ENCODE assay signal across 15 cellular contexts in the genomic region with DNA sequence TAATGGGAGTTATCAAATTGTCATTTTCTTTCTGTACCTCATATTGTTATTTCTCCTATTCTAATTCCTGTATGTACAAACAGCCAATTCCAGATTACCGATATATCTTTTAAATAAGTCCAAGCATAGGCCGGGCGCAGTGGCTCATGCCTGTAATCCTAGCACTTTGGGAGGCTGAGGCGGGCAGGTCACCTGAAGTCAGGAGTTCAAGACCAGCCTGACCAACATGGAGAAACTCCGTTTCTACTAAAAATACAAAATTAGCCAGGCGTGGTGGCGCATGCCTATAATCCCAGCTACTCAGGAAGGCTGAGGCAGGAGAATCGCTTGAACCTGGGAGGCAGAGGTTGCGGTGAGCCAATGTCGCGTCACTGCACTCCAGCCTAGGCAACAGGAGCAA. TPM values are rescaled to one million over a fixed set of nuclear protein-coding genes. Genes with fewer than 3 reads are reported as not detected.
A peak's percentile ranks its signal among the peaks of the same experiment; 100 is the strongest.
DNase-seq lines count a peak whose midpoint lies in the region; ATAC-seq and TF ChIP-seq lines count a peak whose summit lies in the region.
"Not testable (repeated sequence)": the region's sequence is repeated elsewhere in the genome, so short reads cannot be mapped to it uniquely, and the experiment has no call there.
"Had no signal": no experiment of that assay in that cellular context is flagged by ENCODE, and none has a peak within 500 bp of the region (broad histone marks: within the 10 kb centered on the region; RNA-seq: fewer than 3 reads in every experiment).

No MANE protein-coding gene starts in this region.

- peaks cover 54% of the 10 kb centered on the region for H3K4me1 ChIP-seq in BLaER1
- peaks cover 28% of the 10 kb centered on the region for H3K4me1 ChIP-seq in GM23338 (ENCODE audit: insufficient read depth)
- H3K4me1 ChIP-seq in endodermal cell (ENCODE audit: control insufficient read depth, insufficient read depth, low read length): peaks cover 16% of the 10 kb centered on the region

- peak overlapping the region; percentile 94 for H3K4me2 ChIP-seq in BLaER1
- H3K4me2 ChIP-seq in GM23338: not testable (repeated sequence)

- H3K27ac Mint-ChIP-seq in GM23338: peak overlapping the region; percentile 21; the same call in 1 of the 2 replicates
- H3K27ac Mint-ChIP-seq in T-helper 1 cell treated with Interleukin-12 subunit alpha and Interleukin-12 subunit beta and Interleukin-4 antibody, amounts not matched to agents 30 μg/mL and 1 μg/mL, for 36 hours: peak overlapping the region; percentile 27
- peak overlapping the region; percentile 55 for H3K27ac Mint-ChIP-seq in activated CD8-positive, alpha-beta T cell treated with anti-CD3 and anti-CD28 coated beads for 36 hours
- H3K27ac Mint-ChIP-seq in activated naive CD8-positive, alpha-beta T cell: peak overlapping the region; percentile 86
- not testable (repeated sequence) for H3K27ac Mint-ChIP-seq in endodermal cell
- peak overlapping the region; percentile 90 for H3K27ac Mint-ChIP-seq in nephron progenitor cell
- peak overlapping the region; percentile 81 for H3K27ac Mint-ChIP-seq in stimulated activated naive B cell treated with anti-CD40 and anti-IgM and Interleukin-4, amounts not matched to agents 10 μg/mL and 1 μg/mL and 100 μg/mL, for 72 hours

- H3K27me3 ChIP-seq in BLaER1; GM23338 (ENCODE audit: insufficient read depth); endodermal cell (ENCODE audit: control insufficient read depth, insufficient read depth, low read length, poor library complexity, severe bottlenecking): not testable (repeated sequence)

- not testable (repeated sequence) for DNase-seq in GM23338 (ENCODE audit: low spot score); activated CD8-positive, alpha-beta T cell treated with anti-CD3 and anti-CD28 coated beads for 36 hours; endodermal cell; nephron progenitor cell; stimulated activated naive B cell treated with anti-CD40 and anti-IgM and Interleukin-4, amounts not matched to agents 10 μg/mL and 1 μg/mL and 100 μg/mL, for 72 hours

- peaks cover 96% of the 10 kb centered on the region for H4K20me1 ChIP-seq in BLaER1
- peaks cover 65% of the 10 kb centered on the region for H4K20me1 ChIP-seq in GM23338 (replicated peaks; ENCODE audit: insufficient read depth)

- CTCF ChIA-PET in activated CD8-positive, alpha-beta T cell treated with anti-CD3 and anti-CD28 coated beads for 36 hours (lab: Charles Lee): interaction anchor here (1.2 kb wide), 1 partner anchor 8 kb away, joined by 3 read pairs; no protein-coding TSS in a partner anchor

- H3K79me2 ChIP-seq in GM23338 (replicated peaks; ENCODE audit: insufficient read depth): peaks cover 93% of the 10 kb centered on the region

- not testable (repeated sequence) for H3K9me3 ChIP-seq in BLaER1; endodermal cell (ENCODE audit: control insufficient read depth, low read length)

- not testable (repeated sequence) for H3K27ac ChIP-seq in BLaER1; endodermal cell (ENCODE audit: low read depth, low read length)
- peak overlapping the region; percentile 81 for H3K27ac ChIP-seq in GM23338 (ENCODE audit: low read depth)

- POLR2A ChIA-PET in activated CD8-positive, alpha-beta T cell treated with anti-CD3 and anti-CD28 coated beads for 36 hours (lab: Charles Lee): interaction anchor here (1.1 to 20.5 kb wide), 4 partner anchors 8 to 27 kb away, joined by 3 to 332 read pairs (median 6); partner anchors contain the start of gene HNRNPF

- H3K9me2 ChIP-seq in GM23338 (ENCODE audit: insufficient read depth): not testable (repeated sequence)

- peaks cover 49% of the 10 kb centered on the region for H3F3A ChIP-seq in GM23338 (replicated peaks; ENCODE audit: low read depth)

- H3K4me1 Mint-ChIP-seq in GM23338 (peaks cover 41% of the 10 kb centered on the region), endodermal cell (peaks cover 53% of the 10 kb centered on the region), nephron progenitor cell (peaks cover 57% of the 10 kb centered on the region)
- H3K4me1 Mint-ChIP-seq in T-helper 1 cell treated with Interleukin-12 subunit alpha and Interleukin-12 subunit beta and Interleukin-4 antibody, amounts not matched to agents 30 μg/mL and 1 μg/mL, for 36 hours (ENCODE audit: low read depth): peaks cover 61% of the 10 kb centered on the region
- H3K4me1 Mint-ChIP-seq in activated CD8-positive, alpha-beta T cell treated with anti-CD3 and anti-CD28 coated beads for 36 hours (ENCODE audit: low read depth): peaks cover 63% of the 10 kb centered on the region
- peaks cover 80% of the 10 kb centered on the region for H3K4me1 Mint-ChIP-seq in activated naive CD8-positive, alpha-beta T cell (ENCODE audit: low read depth)
- peaks cover 51 to 86% of the 10 kb centered on the region in 2 donors for H3K4me1 Mint-ChIP-seq in stimulated activated naive B cell treated with anti-CD40 and anti-IgM and Interleukin-4, amounts not matched to agents 10 μg/mL and 1 μg/mL and 100 μg/mL, for 72 hours

- H3K36me3 ChIP-seq in BLaER1: peaks cover 77% of the 10 kb centered on the region
- H3K36me3 ChIP-seq in GM23338 (ENCODE audit: insufficient read depth): peaks cover 67% of the 10 kb centered on the region
- H3K36me3 ChIP-seq in endodermal cell (ENCODE audit: control insufficient read depth, insufficient read depth, low read length): peaks cover 73% of the 10 kb centered on the region

- intact Hi-C loops in activated CD8-positive, alpha-beta T cell treated with anti-CD3 and anti-CD28 coated beads for 36 hours (cut with micrococcal nuclease): not testable (repeated sequence)

- not testable (repeated sequence) for ATAC-seq in GM23338; activated CD8-positive, alpha-beta T cell treated with anti-CD3 and anti-CD28 coated beads for 36 hours; stimulated activated naive B cell treated with anti-CD40 and anti-IgM and Interleukin-4, amounts not matched to agents 10 μg/mL and 1 μg/mL and 100 μg/mL, for 72 hours (replicated peaks)

- H3K36me3 Mint-ChIP-seq in GM23338 (ENCODE audit: low read depth) (peaks cover 88% of the 10 kb centered on the region), endodermal cell (ENCODE audit: low read depth) (peaks cover 71% of the 10 kb centered on the region), nephron progenitor cell (ENCODE audit: low read depth) (peaks cover 44% of the 10 kb centered on the region)
- peaks cover 69% of the 10 kb centered on the region for H3K36me3 Mint-ChIP-seq in T-helper 1 cell treated with Interleukin-12 subunit alpha and Interleukin-12 subunit beta and Interleukin-4 antibody, amounts not matched to agents 30 μg/mL and 1 μg/mL, for 36 hours (ENCODE audit: low read depth)
- H3K36me3 Mint-ChIP-seq in activated CD8-positive, alpha-beta T cell treated with anti-CD3 and anti-CD28 coated beads for 36 hours (ENCODE audit: low read depth): peaks cover 91% of the 10 kb centered on the region
- peaks cover 19% of the 10 kb centered on the region for H3K36me3 Mint-ChIP-seq in activated naive CD8-positive, alpha-beta T cell
- peaks cover 53 to 79% of the 10 kb centered on the region in 2 donors for H3K36me3 Mint-ChIP-seq in stimulated activated naive B cell treated with anti-CD40 and anti-IgM and Interleukin-4, amounts not matched to agents 10 μg/mL and 1 μg/mL and 100 μg/mL, for 72 hours

- peak overlapping the region; percentile 16; the same call in 1 of the 3 replicates for H3K4me3 Mint-ChIP-seq in GM23338
- H3K4me3 Mint-ChIP-seq in T-helper 1 cell treated with Interleukin-12 subunit alpha and Interleukin-12 subunit beta and Interleukin-4 antibody, amounts not matched to agents 30 μg/mL and 1 μg/mL, for 36 hours; activated CD8-positive, alpha-beta T cell treated with anti-CD3 and anti-CD28 coated beads for 36 hours; activated naive CD8-positive, alpha-beta T cell; endodermal cell; nephron progenitor cell; stimulated activated naive B cell treated with anti-CD40 and anti-IgM and Interleukin-4, amounts not matched to agents 10 μg/mL and 1 μg/mL and 100 μg/mL, for 72 hours: not testable (repeated sequence)

- H3K9me3 Mint-ChIP-seq in GM23338; T-helper 1 cell treated with Interleukin-12 subunit alpha and Interleukin-12 subunit beta and Interleukin-4 antibody, amounts not matched to agents 30 μg/mL and 1 μg/mL, for 36 hours; activated CD8-positive, alpha-beta T cell treated with anti-CD3 and anti-CD28 coated beads for 36 hours; activated naive CD8-positive, alpha-beta T cell (ENCODE audit: low read depth); endodermal cell; nephron progenitor cell; stimulated activated naive B cell treated with anti-CD40 and anti-IgM and Interleukin-4, amounts not matched to agents 10 μg/mL and 1 μg/mL and 100 μg/mL, for 72 hours: not testable (repeated sequence)

- not testable (repeated sequence) for H3K4me3 ChIP-seq in BLaER1, GM23338
- H3K4me3 ChIP-seq in endodermal cell (ENCODE audit: low read length): peak overlapping the region; percentile 100

- H3K27me3 Mint-ChIP-seq in GM23338 (ENCODE audit: insufficient read depth, low read depth, poor library complexity): peaks cover 18% of the 10 kb centered on the region
- not testable (repeated sequence) for H3K27me3 Mint-ChIP-seq in T-helper 1 cell treated with Interleukin-12 subunit alpha and Interleukin-12 subunit beta and Interleukin-4 antibody, amounts not matched to agents 30 μg/mL and 1 μg/mL, for 36 hours (ENCODE audit: low read depth); activated CD8-positive, alpha-beta T cell treated with anti-CD3 and anti-CD28 coated beads for 36 hours; activated naive CD8-positive, alpha-beta T cell; endodermal cell (ENCODE audit: insufficient read depth); nephron progenitor cell (ENCODE audit: low read depth, poor library complexity); stimulated activated naive B cell treated with anti-CD40 and anti-IgM and Interleukin-4, amounts not matched to agents 10 μg/mL and 1 μg/mL and 100 μg/mL, for 72 hours

- not testable (repeated sequence) for TF ChIP-seq CTCF in GM23338 (conservative IDR thresholded peaks at IDR 0.05; ENCODE audit: low read depth in 2 of 2); activated CD8-positive, alpha-beta T cell treated with anti-CD3 and anti-CD28 coated beads for 36 hours (IDR thresholded peaks at IDR 0.05); endodermal cell (conservative IDR thresholded peaks at IDR 0.05); nephron progenitor cell (IDR thresholded peaks at IDR 0.05)

- 96% methylated on average over 7 to 11 of the region's 11 CpGs for WGBS in endodermal cell (ENCODE audit: insufficient coverage in 1 of 2, insufficient read length in 1 of 2), 2 experiments

- not testable (repeated sequence) for H3K9ac ChIP-seq in BLaER1; endodermal cell (ENCODE audit: extremely low read depth, low read length, poor library complexity, severe bottlenecking)

- not testable (repeated sequence) for H2AFZ ChIP-seq in GM23338

RNA-seq across cellular contexts. Expression of gene HNRNPF, which starts 15.8 kb away (rescaled TPM):
- 346 and 378 TPM in 2 replicates for total RNA-seq in GM23338 (2014; rRNA removed; shearing (Covaris generic))
- polyA plus RNA-seq in GM23338 (2016; fragmentation: Nextera tagmentation; extraction: Ambion mirVana): 197 and 210 TPM in 2 replicates
- 100 to 1,000 TPM; 442 to 445 TPM for total RNA-seq in activated CD8-positive, alpha-beta T cell treated with anti-CD3 and anti-CD28 coated beads for 36 hours
- total RNA-seq in endodermal cell: 100 to 1,000 TPM; 283 to 299 TPM
- 222 TPM for polyA plus RNA-seq in endodermal cell (2013, experiment 1 of 2)
- 193 TPM for polyA plus RNA-seq in endodermal cell (2013, experiment 2 of 2)

RNA-seq across cellular contexts. Expression of gene FXYD4, which starts 21.8 kb away (rescaled TPM):
- not detected in 2 replicates for total RNA-seq in GM23338 (2014; rRNA removed; shearing (Covaris generic))
- polyA plus RNA-seq in GM23338 (2016; fragmentation: Nextera tagmentation; extraction: Ambion mirVana): not detected in 2 replicates
- total RNA-seq in activated CD8-positive, alpha-beta T cell treated with anti-CD3 and anti-CD28 coated beads for 36 hours: not detected
- total RNA-seq in endodermal cell: under 1 TPM in 1 of 2 donors, not detected in 1; 0.97 TPM
- not detected for polyA plus RNA-seq in endodermal cell (2013, experiment 1 of 2)
- polyA plus RNA-seq in endodermal cell (2013, experiment 2 of 2): not detected
- total RNA-seq: breast epithelium; esophagus mucosa; H4; liver; T-helper 1 cell treated with Interleukin-12 subunit alpha and Interleukin-12 subunit beta and Interleukin-4 antibody, amounts not matched to agents 30 ng/mL and 1 ng/mL, for 36 hours; uterus had no signal
- polyA plus RNA-seq: liver, neural cell had no signal

RNA-seq across cellular contexts. Expression of gene ZNF487, which starts 43.7 kb away (rescaled TPM):
- 1.0 and 4.6 TPM in 2 replicates for total RNA-seq in GM23338 (2014; rRNA removed; shearing (Covaris generic))
- 2.5 and 2.9 TPM in 2 replicates for polyA plus RNA-seq in GM23338 (2016; fragmentation: Nextera tagmentation; extraction: Ambion mirVana)
- 1 to 10 TPM; 1.4 to 1.9 TPM for total RNA-seq in activated CD8-positive, alpha-beta T cell treated with anti-CD3 and anti-CD28 coated beads for 36 hours
- total RNA-seq in endodermal cell: 1 to 10 TPM; 3.8 to 6.6 TPM
- polyA plus RNA-seq in endodermal cell (2013, experiment 1 of 2): 3.8 TPM
- polyA plus RNA-seq in endodermal cell (2013, experiment 2 of 2): 5.3 TPM
